Comparison of ENCODE assay signal across 8 cellular contexts in the genomic region with DNA sequence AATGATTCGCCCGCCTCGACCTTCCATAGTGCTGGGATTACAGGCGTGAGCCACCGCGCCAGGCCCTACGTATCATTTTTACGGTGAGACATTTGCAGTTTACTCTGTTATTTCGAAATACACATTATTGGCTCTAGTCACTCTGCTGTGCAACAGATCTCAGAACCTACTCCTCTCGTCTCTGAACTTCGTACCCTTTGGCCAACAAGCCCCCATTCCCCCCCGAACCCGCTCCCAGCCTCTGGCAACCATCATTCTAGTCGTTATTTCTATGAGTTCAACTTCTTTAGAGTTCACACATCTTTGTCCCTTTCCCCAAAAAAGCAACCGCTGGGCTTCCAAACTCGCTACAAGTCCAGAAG. TPM values are rescaled to one million over a fixed set of nuclear protein-coding genes. Genes with fewer than 3 reads are reported as not detected.
DNase-seq lines count a peak whose midpoint lies in the region; ATAC-seq, FAIRE-seq and TF ChIP-seq lines count a peak whose summit lies in the region.

No MANE protein-coding gene starts in this region.

- peak overlapping the region; percentile 71 for H3K4me3 ChIP-seq in BJ (ENCODE audit: low read depth, low read length)
- peak overlapping the region; percentile 73 for H3K4me3 ChIP-seq in epithelial cell of esophagus (ENCODE audit: low read length)
- H3K4me3 ChIP-seq in muscle layer of duodenum (ENCODE audit: low read depth in 1 of 2, low read length in 2 of 2), result peak overlapping the region; percentile 77 to 83

- POLR2A ChIA-PET in BJ (lab: Charles Lee), result no interaction called here
- POLR2A ChIA-PET in T-cell (lab: Charles Lee), result interaction anchor here in 1 of 2 donors (0.8 kb wide), 1 partner anchor 115 kb away, joined by 3 read pairs; a partner anchor contains a TSS

- H3K4me1 Mint-ChIP-seq in T-cell, result peaks cover 16 to 24% (median 21%) of the 10 kb centered on the region in 3 donors

- H3K4me3 Mint-ChIP-seq in T-cell, result peak overlapping the region; percentile 83 to 91 (median 88)

- CTCF ChIA-PET in BJ (lab: Yijun Ruan, JAX) (interaction anchor here (0.6 to 3.8 kb wide), 15 partner anchors 12 to 477 kb away, joined by 3 to 18 read pairs (median 4); no protein-coding TSS in a partner anchor), T-cell (lab: Charles Lee) (interaction anchor here (0.5 to 1.4 kb wide), 10 partner anchors 23 to 1685 kb away, joined by 3 to 9 read pairs (median 4); no protein-coding TSS in a partner anchor)

- peaks cover 8% of the 10 kb centered on the region for H3K36me3 ChIP-seq in BJ (ENCODE audit: control insufficient read depth, insufficient read depth, low read length)
- H3K36me3 ChIP-seq in muscle layer of duodenum (ENCODE audit: control insufficient read depth in 1 of 2, insufficient read depth in 2 of 2, low read length in 2 of 2), result peaks cover 9 to 19% of the 10 kb centered on the region in 2 donors

- no peaks in the 10 kb centered on the region for H3K36me3 Mint-ChIP-seq in T-cell

- H3K9me3 ChIP-seq in muscle layer of duodenum (ENCODE audit: control insufficient read depth in 1 of 2, low read length in 2 of 2), result no peaks in the 10 kb centered on the region

- TF ChIP-seq CTCF in BJ (IDR thresholded peaks at IDR 0.05; ENCODE audit: insufficient read depth, low read depth, low read length) (no peak), epithelial cell of esophagus (IDR thresholded peaks at IDR 0.05; ENCODE audit: insufficient read depth, low read depth, low read length, missing control alignments) (no peak), D721Med (IDR thresholded peaks at IDR 0.05; ENCODE audit: insufficient read depth, missing control alignments) (no peak)

- H3K27ac ChIP-seq in muscle layer of duodenum (ENCODE audit: low read length), result peak overlapping the region; percentile 82

- peaks cover 22 to 39% of the 10 kb centered on the region in 2 donors for H3K27me3 Mint-ChIP-seq in T-cell

- DNase-seq in BJ (ENCODE audit: low read depth) (no peak), T-cell (peak in 3 of 34 experiments; percentile 1 to 9 (median 9)), epithelial cell of esophagus (ENCODE audit: low read depth) (peak; percentile 73), NCI-H748 treated with DMSO at 0.1 percent for 48 hours (lab: John Stamatoyannopoulos, UW) (no peak), NK-92 (lab: John Stamatoyannopoulos, UW; ENCODE audit: unreplicated experiment) (no peak), D721Med (ENCODE audit: insufficient read length, low spot score) (no peak)

- no peaks in the 10 kb centered on the region for H3K27me3 ChIP-seq in BJ (ENCODE audit: control insufficient read depth, insufficient read depth, low read length)
- no peaks in the 10 kb centered on the region for H3K27me3 ChIP-seq in muscle layer of duodenum (ENCODE audit: low read depth, low read length)

- no peaks in the 10 kb centered on the region for H3K9me3 Mint-ChIP-seq in T-cell

- FAIRE-seq in D721Med (lab: Jason Lieb, UNC), result no peak

- H3K4me1 ChIP-seq in muscle layer of duodenum (ENCODE audit: control insufficient read depth in 1 of 2, insufficient read depth in 2 of 2, low read length in 2 of 2), result no peaks in the 10 kb centered on the region

- peak; percentile 4 for ATAC-seq in GM21786 (IDR thresholded peaks at IDR 0.05; ENCODE audit: unreplicated experiment)
- ATAC-seq in T-cell (replicated peaks in 1 of 4), result peak in 2 of 4 experiments; percentile 25 to 38

- no peak overlapping the region for H3K27ac Mint-ChIP-seq in T-cell

RNA-seq across cellular contexts. Expression of a gene that starts 0.7 kb away (rescaled TPM):
- 49.3 and 74.9 TPM in 2 replicates for polyA plus RNA-seq in BJ (2011; rRNA removed)
- polyA minus RNA-seq in BJ (2011; rRNA and poly(A)+ RNA removed), result 22.9 and 34.1 TPM in 2 replicates
- total RNA-seq in T-cell, result 1 to 10 TPM in 1 of 5 donors, under 1 TPM in 2, not detected in 2; 0.30 to 1.9 (median 0.38) TPM

RNA-seq across cellular contexts. Expression of a gene that starts 32.4 kb away (rescaled TPM):
- polyA plus RNA-seq in BJ (2011; rRNA removed), result 4.9 and 6.9 TPM in 2 replicates
- 1.2 and 1.3 TPM in 2 replicates for polyA minus RNA-seq in BJ (2011; rRNA and poly(A)+ RNA removed)
- total RNA-seq in T-cell, result 1 to 10 TPM; 2.8 to 5.1 (median 3.6) TPM
